Comparison of ENCODE assay signal across 11 cellular contexts in the genomic region with DNA sequence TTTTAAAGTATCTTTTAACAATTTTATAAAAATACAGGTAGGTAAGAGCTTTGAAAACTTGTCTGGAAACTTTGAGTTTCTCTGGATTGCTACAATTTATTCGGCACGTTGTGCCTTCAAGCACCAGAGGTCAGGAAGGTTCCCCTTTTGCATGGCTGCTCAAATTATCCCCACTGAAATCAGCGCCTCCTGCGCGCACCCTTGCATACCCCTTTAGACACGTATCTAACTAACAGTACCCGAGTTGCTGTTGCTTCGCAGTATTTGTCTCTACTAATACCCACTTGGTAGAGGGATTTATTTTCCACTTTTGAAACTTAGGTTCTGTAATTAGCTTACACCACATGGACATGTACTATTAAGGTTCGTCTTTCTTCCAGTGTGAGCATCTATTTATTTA. TPM values are rescaled to one million over a fixed set of nuclear protein-coding genes. Genes with fewer than 3 reads are reported as not detected.
DNase-seq lines count a peak whose midpoint lies in the region; ATAC-seq and TF ChIP-seq lines count a peak whose summit lies in the region.
"Had no signal": no experiment of that assay in that cellular context is flagged by ENCODE, and none has a peak within 500 bp of the region (broad histone marks: within the 10 kb centered on the region; RNA-seq: fewer than 3 reads in every experiment).

No MANE protein-coding gene starts in this region.

- H3K27me3 Mint-ChIP-seq in Calu3 (ENCODE audit: unreplicated experiment): peaks cover 48% of the 10 kb centered on the region

- DNase-seq in Calu3: peak; percentile 32
- peak; percentile 3 for DNase-seq in RPMI7951 (ENCODE audit: low read depth)
- peak; percentile 24 to 41 for DNase-seq in heart right ventricle
- DNase-seq in retina: peak; percentile 32
- DNase-seq in DMS153 (lab: John Stamatoyannopoulos, UW): no peak
- DNase-seq in stimulated activated CD4-positive, alpha-beta T cell treated with anti-CD3 and anti-CD28 coated beads, Interleukin-2, amount 100 ng/mL, for 48 hours: no peak

- BruUV-seq in Calu3 (replicated peaks; lab: Mats Ljungman, UMichigan): no TSS peak

- ATAC-seq in heart right ventricle: peak in 4 of 8 donors; percentile 23 to 32 (median 29)
- no peak for ATAC-seq in HG03045 (IDR thresholded peaks at IDR 0.05; ENCODE audit: unreplicated experiment)
- no peak for ATAC-seq in HG03108 (IDR thresholded peaks at IDR 0.05; ENCODE audit: unreplicated experiment)

- H3K36me3 Mint-ChIP-seq in Calu3 (ENCODE audit: insufficient read depth, unreplicated experiment): peaks cover 51% of the 10 kb centered on the region

- H3K4me3 ChIP-seq in heart right ventricle: peak overlapping the region; percentile 29 to 79 (median 70)

- peaks cover 47% of the 10 kb centered on the region for H3K4me1 Mint-ChIP-seq in Calu3 (ENCODE audit: low read depth, unreplicated experiment)

- H3K36me3 ChIP-seq in heart right ventricle: no peaks in the 10 kb centered on the region

- H3K27ac Mint-ChIP-seq in Calu3 (ENCODE audit: unreplicated experiment): peak overlapping the region; percentile 63

- CTCF ChIA-PET in Calu3 (lab: Charles Lee): interaction anchor here (0.5 to 2.5 kb wide), 3 partner anchors 17 to 138 kb away, joined by 3 to 7 read pairs (median 3); no protein-coding TSS in a partner anchor

- WGBS in heart right ventricle, 2 donors: 7 to 9% methylated on average over 9 of the region's 9 CpGs

- TF ChIP-seq CTCF in Calu3 (IDR thresholded peaks at IDR 0.05; ENCODE audit: unreplicated experiment) (no peak), heart right ventricle (IDR thresholded peaks at IDR 0.05) (peak in 4 of 9 donors; percentile 19 to 41 (median 29))

- peaks cover 0 to 60% (median 5%) of the 10 kb centered on the region in 7 donors for H3K27me3 ChIP-seq in heart right ventricle

- H3K9me3 Mint-ChIP-seq in Calu3 (ENCODE audit: low read depth, unreplicated experiment): no peaks in the 10 kb centered on the region

- intact Hi-C loops in Calu3 (cut with micrococcal nuclease; ENCODE audit: unreplicated experiment) (loop anchor here (10.0 kb wide), 1 partner anchor 380 kb away; no protein-coding TSS in a partner anchor), heart right ventricle (cut with DNase I) (loop anchor here in 8 of 10 donors (2.0 to 10.0 kb wide), 12 partner anchors 37 to 1060 kb away; no protein-coding TSS in a partner anchor)

- H3K9me3 ChIP-seq in heart right ventricle: no peaks in the 10 kb centered on the region

- peak overlapping the region; percentile 41 to 95 (median 90) for H3K27ac ChIP-seq in heart right ventricle
- H3K27ac ChIP-seq: C4-2B had no signal

- peaks cover 0 to 21% (median 3%) of the 10 kb centered on the region in 9 donors for H3K4me1 ChIP-seq in heart right ventricle

- peak overlapping the region; percentile 95 for H3K4me3 Mint-ChIP-seq in Calu3 (ENCODE audit: low read depth, unreplicated experiment)

RNA-seq across cellular contexts. Expression of a gene that starts 1.6 kb away (rescaled TPM):
- 8.7 and 12.6 TPM in 2 replicates for total RNA-seq in Calu3 (2022)
- 0.78 and 1.2 TPM in 2 replicates for total RNA-seq in RPMI7951 (2014; rRNA removed; shearing (Covaris generic))
- 10 to 100 TPM in 2 of 10 donors, 1 to 10 TPM in 8; 5.2 to 13.5 (median 7.9) TPM for total RNA-seq in heart right ventricle
- polyA plus RNA-seq in heart right ventricle: 10 to 100 TPM in 1 of 2 donors, 1 to 10 TPM in 1; 5.2 to 14.1 TPM
- total RNA-seq: HT1080 had no signal
- polyA plus RNA-seq: neural cell had no signal

Comparison
In these comparisons a context has a peak if more than half of its experiments do, and no peak if none do; other contexts are left out.
1. DNase-seq: peak in Calu3 (single experiment), RPMI7951 (single experiment), heart right ventricle (2 of 2) and retina (single experiment); none in DMS153 (single experiment) and stimulated activated CD4-positive, alpha-beta T cell treated with anti-CD3 and anti-CD28 coated beads, Interleukin-2, amount 100 ng/mL, for 48 hours (0 of 2).